In genomic region chr6:127420558-127420957, GRCh38 we compare ENCODE assay signal across 8 cellular contexts. TPM values are rescaled to one million over a fixed set of nuclear protein-coding genes. Genes with fewer than 3 reads are reported as not detected.
DNase-seq lines count a peak whose midpoint lies in the region; ATAC-seq, FAIRE-seq and TF ChIP-seq lines count a peak whose summit lies in the region.

No MANE protein-coding gene starts in this region.

- FAIRE-seq in astrocyte (lab: Jason Lieb, UNC) = peak; percentile 82

- H3K9ac ChIP-seq in astrocyte (ENCODE audit: low read length) = peak overlapping the region; percentile 13

- H3K4me1 Mint-ChIP-seq in astrocyte (ENCODE audit: low read depth, unreplicated experiment) = peaks cover 11% of the 10 kb centered on the region

- H3K27ac ChIP-seq in astrocyte (ENCODE audit: low read depth, low read length) (peak overlapping the region; percentile 34), iPS DF 6.9 (ENCODE audit: low read length) (no peak overlapping the region)

- H4K20me1 ChIP-seq in astrocyte (ENCODE audit: insufficient read depth, low read length) = no peaks in the 10 kb centered on the region

- peak; percentile 100 for ATAC-seq in HG02678 (IDR thresholded peaks at IDR 0.05; ENCODE audit: unreplicated experiment)

- no peak overlapping the region for H3K4me3 Mint-ChIP-seq in astrocyte (ENCODE audit: unreplicated experiment)

- H3K27me3 ChIP-seq in astrocyte (ENCODE audit: insufficient read depth, low read length) = no peaks in the 10 kb centered on the region
- H3K27me3 ChIP-seq in iPS DF 6.9 (ENCODE audit: control insufficient read depth, insufficient read depth, low read length) = no peaks in the 10 kb centered on the region

- peak; percentile 65 for TF ChIP-seq CTCF in NB4 (IDR thresholded peaks at IDR 0.05; ENCODE audit: low read depth, low read length)
- peak; percentile 24 for TF ChIP-seq CTCF in astrocyte (IDR thresholded peaks at IDR 0.05; ENCODE audit: insufficient read depth, low read depth, low read length)

- H3K4me2 ChIP-seq in astrocyte (ENCODE audit: low read length) = peak overlapping the region; percentile 50

- H3K4me1 ChIP-seq in astrocyte (ENCODE audit: insufficient read depth, low read length) (peaks cover 6% of the 10 kb centered on the region), iPS DF 6.9 (ENCODE audit: control insufficient read depth, insufficient read depth, low read length) (no peaks in the 10 kb centered on the region; the same call in 1 of the 2 replicates)

- H2AFZ ChIP-seq in astrocyte (ENCODE audit: low read depth, low read length) = peak overlapping the region; percentile 36

- WGBS in iPS DF 6.9 (ENCODE audit: insufficient coverage, insufficient read length) = no CpG with 5 or more reads among the region's 2 CpGs

- H3K9me3 Mint-ChIP-seq in astrocyte (ENCODE audit: unreplicated experiment) = no peaks in the 10 kb centered on the region

- H3K27me3 Mint-ChIP-seq in astrocyte (ENCODE audit: low read depth, unreplicated experiment) = no peaks in the 10 kb centered on the region

- H3K36me3 Mint-ChIP-seq in astrocyte (ENCODE audit: low read depth, unreplicated experiment) = no peaks in the 10 kb centered on the region

- no peak for TF ChIP-seq POLR2A in NB4 (IDR thresholded peaks at IDR 0.05; ENCODE audit: extremely low read depth, insufficient read length)

- peak; percentile 55 for DNase-seq in NCI-H2171 treated with DMSO at 0.1 percent for 48 hours (lab: John Stamatoyannopoulos, UW)
- DNase-seq in NCI-H2171 (lab: John Stamatoyannopoulos, UW) = no peak
- peak; percentile 93 for DNase-seq in NB4 (ENCODE audit: low read depth)
- peak; percentile 34 for DNase-seq in T-helper 22 cell (ENCODE audit: low read depth)
- DNase-seq in astrocyte (ENCODE audit: low read depth) = peak; percentile 95
- DNase-seq in iPS DF 6.9 (ENCODE audit: low read depth, low spot score) = peak; percentile 86
- DNase-seq in stimulated activated CD4-positive, alpha-beta T cell treated with anti-CD3 and anti-CD28 coated beads, Interleukin-1b, Interleukin-23, amount 100 ng/mL, for 1 hour (ENCODE audit: low read depth in 2 of 2) = peak; percentile 36 to 45

- H3K79me2 ChIP-seq in astrocyte (ENCODE audit: insufficient read depth, low read length) = no peaks in the 10 kb centered on the region

- peak overlapping the region; percentile 79 for H3K27ac Mint-ChIP-seq in astrocyte (ENCODE audit: unreplicated experiment)

- no peak overlapping the region for H3K4me3 ChIP-seq in NB4 (ENCODE audit: low read depth, low read length)
- H3K4me3 ChIP-seq in astrocyte (ENCODE audit: insufficient read depth, low read depth, low read length) = no peak overlapping the region
- H3K4me3 ChIP-seq in iPS DF 6.9 (ENCODE audit: low read length) = no peak overlapping the region

- H3K9me3 ChIP-seq in astrocyte (ENCODE audit: insufficient read depth, low read depth, low read length) (no peaks in the 10 kb centered on the region), iPS DF 6.9 (ENCODE audit: control insufficient read depth, insufficient read depth, low read length) (no peaks in the 10 kb centered on the region)

- no peaks in the 10 kb centered on the region for H3K36me3 ChIP-seq in astrocyte (ENCODE audit: insufficient read depth, low read length)
- H3K36me3 ChIP-seq in iPS DF 6.9 (ENCODE audit: control insufficient read depth, insufficient read depth, low read length) = no peaks in the 10 kb centered on the region

RNA-seq across cellular contexts. Expression of gene KIAA0408, which starts 38.6 kb away (rescaled TPM):
- total RNA-seq in astrocyte = 17.5 and 19.6 TPM in 2 replicates
